In genomic region chr11:57527056-57527631, GRCh38 we compare ENCODE assay signal across 8 cellular contexts. TPM values are rescaled to one million over a fixed set of nuclear protein-coding genes. Genes with fewer than 3 reads are reported as not detected.
DNase-seq lines count a peak whose midpoint lies in the region; ATAC-seq and TF ChIP-seq lines count a peak whose summit lies in the region.

No MANE protein-coding gene starts in this region.

- peaks cover 4% of the 10 kb centered on the region for H3K36me3 Mint-ChIP-seq in progenitor cell of endocrine pancreas (ENCODE audit: insufficient read depth)

- ATAC-seq in RWPE2 (ENCODE audit: low read depth) (0 out of 3 replicates have a peak, but pooled peaks have one; percentile 23), HG03432 (IDR thresholded peaks at IDR 0.05; ENCODE audit: unreplicated experiment) (no peak)

- H3K27me3 Mint-ChIP-seq in progenitor cell of endocrine pancreas: no peaks in the 10 kb centered on the region

- peaks cover 23% of the 10 kb centered on the region for H3K4me1 Mint-ChIP-seq in progenitor cell of endocrine pancreas (ENCODE audit: low read depth)

- TF ChIP-seq POLR2A in vagina (IDR thresholded peaks at IDR 0.05): no peak

- H3K9me3 ChIP-seq in RWPE2 (ENCODE audit: severe bottlenecking) (no peaks in the 10 kb centered on the region), vagina (no peaks in the 10 kb centered on the region)

- H3K4me3 ChIP-seq in RWPE2 (ENCODE audit: severe bottlenecking): no peak overlapping the region
- H3K4me3 ChIP-seq in vagina: no peak overlapping the region

- TF ChIP-seq CTCF in RWPE2 (IDR thresholded peaks at IDR 0.05; ENCODE audit: poor library complexity, severe bottlenecking) (peak; percentile 92), progenitor cell of endocrine pancreas (IDR thresholded peaks at IDR 0.05; ENCODE audit: unreplicated experiment) (peak; percentile 99), vagina (IDR thresholded peaks at IDR 0.05) (peak; percentile 78 to 91 (median 89))

- H3K36me3 ChIP-seq in RWPE2 (ENCODE audit: low read depth) (peaks cover 12% of the 10 kb centered on the region), vagina (no peaks in the 10 kb centered on the region)

- H3K4me1 ChIP-seq in RWPE2 (ENCODE audit: insufficient read depth, poor library complexity, severe bottlenecking) (no peaks in the 10 kb centered on the region), vagina (peaks cover 12% of the 10 kb centered on the region)

- H3K9me3 Mint-ChIP-seq in progenitor cell of endocrine pancreas (ENCODE audit: low read depth): no peaks in the 10 kb centered on the region

- DNase-seq in COLO668 (lab: John Stamatoyannopoulos, UW; ENCODE audit: unreplicated experiment) (peak; percentile 67), HT1080 (ENCODE audit: low read depth) (peak; percentile 52), RWPE2 (ENCODE audit: low spot score) (no peak), glomerular visceral epithelial cell (ENCODE audit: extremely low spot score) (peak; percentile 52), progenitor cell of endocrine pancreas (ENCODE audit: low spot score, unreplicated experiment) (peak; percentile 79), vagina (ENCODE audit: extremely low spot score in 2 of 2) (no peak)
- peak; percentile 57 for DNase-seq in activated gamma-delta T cell treated with anti-CD3 and anti-CD28 coated beads, Interleukin-2, amount 50 U/mL, for 16 hours (ENCODE audit: low read depth)

- H3K27ac Mint-ChIP-seq in progenitor cell of endocrine pancreas: peak overlapping the region; percentile 72

- H3K27me3 ChIP-seq in RWPE2 (ENCODE audit: insufficient read depth, poor library complexity, severe bottlenecking) (no peaks in the 10 kb centered on the region), vagina (no peaks in the 10 kb centered on the region)

- intact Hi-C loops in vagina (cut with DNase I): loop anchor here (2.0 to 10.0 kb wide), 3 partner anchors 35 to 182 kb away; no protein-coding TSS in a partner anchor

- H3K27ac ChIP-seq in RWPE2 (ENCODE audit: poor library complexity, severe bottlenecking) (no peak overlapping the region), vagina (no peak overlapping the region)

- no peak overlapping the region for H3K4me3 Mint-ChIP-seq in progenitor cell of endocrine pancreas (ENCODE audit: low read depth)

RNA-seq across cellular contexts. Expression of gene TIMM10, which starts 3.4 kb away (rescaled TPM):
- 115 and 191 TPM in 2 replicates for total RNA-seq in HT1080 (2014; rRNA removed; shearing (Covaris generic))
- 61.0 and 91.2 TPM in 2 replicates for polyA plus RNA-seq in HT1080 (2015; cell fraction: cytosol; rRNA removed)
- 23.0 and 26.8 TPM in 2 replicates for polyA plus RNA-seq in HT1080 (2015; cell fraction: nucleus; rRNA removed)
- total RNA-seq in progenitor cell of endocrine pancreas (63.4 and 63.5 TPM in 2 replicates), vagina (45.2 TPM)

RNA-seq across cellular contexts. Expression of gene SMTNL1, which starts 10.3 kb away (rescaled TPM):
- total RNA-seq in HT1080 (2014; rRNA removed; shearing (Covaris generic)): not detected in 2 replicates
- polyA plus RNA-seq in HT1080 (2015; cell fraction: cytosol; rRNA removed): not detected in 2 replicates
- not detected in 2 replicates for polyA plus RNA-seq in HT1080 (2015; cell fraction: nucleus; rRNA removed)
- total RNA-seq in progenitor cell of endocrine pancreas (not detected in 2 replicates), vagina (not detected)

RNA-seq across cellular contexts. Expression of gene SLC43A1, which starts 11.6 kb away (rescaled TPM):
- 13.6 and 14.5 TPM in 2 replicates for total RNA-seq in HT1080 (2014; rRNA removed; shearing (Covaris generic))
- polyA plus RNA-seq in HT1080 (2015; cell fraction: cytosol; rRNA removed): 17.7 and 19.4 TPM in 2 replicates
- 36.2 and 36.7 TPM in 2 replicates for polyA plus RNA-seq in HT1080 (2015; cell fraction: nucleus; rRNA removed)
- total RNA-seq in progenitor cell of endocrine pancreas: 46.9 and 48.5 TPM in 2 replicates
- total RNA-seq in vagina: 22.6 TPM

RNA-seq across cellular contexts. Expression of gene UBE2L6, which starts 40.3 kb away (rescaled TPM):
- total RNA-seq in HT1080 (2014; rRNA removed; shearing (Covaris generic)): 37.3 and 51.2 TPM in 2 replicates
- 30.7 and 32.3 TPM in 2 replicates for polyA plus RNA-seq in HT1080 (2015; cell fraction: cytosol; rRNA removed)
- 14.7 and 15.5 TPM in 2 replicates for polyA plus RNA-seq in HT1080 (2015; cell fraction: nucleus; rRNA removed)
- total RNA-seq in progenitor cell of endocrine pancreas: 30.6 and 34.3 TPM in 2 replicates
- total RNA-seq in vagina: 48.1 TPM

Comparison
In these comparisons a context has a peak if more than half of its experiments do, and no peak if none do; other contexts are left out.
1. DNase-seq: peak in COLO668 (single experiment), HT1080 (single experiment), activated gamma-delta T cell treated with anti-CD3 and anti-CD28 coated beads, Interleukin-2, amount 50 U/mL, for 16 hours (single experiment), glomerular visceral epithelial cell (single experiment) and progenitor cell of endocrine pancreas (single experiment); none in RWPE2 (single experiment) and vagina (0 of 2).
2. Peak in every context shown above with its lines, with median percentiles within 50 percentile points of each other: CTCF ChIP-seq.